In genomic region chr5:160802567-160802966, GRCh38 we compare ENCODE assay signal across 15 cellular contexts. TPM values are rescaled to one million over a fixed set of nuclear protein-coding genes. Genes with fewer than 3 reads are reported as not detected.
DNase-seq lines count a peak whose midpoint lies in the region; ATAC-seq and TF ChIP-seq lines count a peak whose summit lies in the region.
"Had no signal": no experiment of that assay in that cellular context is flagged by ENCODE, and none has a peak within 500 bp of the region (broad histone marks: within the 10 kb centered on the region; RNA-seq: fewer than 3 reads in every experiment).

No MANE protein-coding gene starts in this region.

- no peaks in the 10 kb centered on the region for H3K9me3 Mint-ChIP-seq in Caco-2 (ENCODE audit: unreplicated experiment)
- H3K9me3 Mint-ChIP-seq: activated naive CD4-positive, alpha-beta T cell treated with anti-CD3 and anti-CD28 coated beads for 36 hours; CD4-positive, alpha-beta T cell; H9; naive B cell had no signal

- TF ChIP-seq POLR2A in prostate gland (IDR thresholded peaks at IDR 0.05) = no peak

- no TSS peak for BruUV-seq in Caco-2 (replicated peaks; lab: Mats Ljungman, UMichigan)

- H3K27me3 ChIP-seq in Caco-2 (replicated peaks; ENCODE audit: control insufficient read depth, insufficient read depth, low read length) (no peaks in the 10 kb centered on the region), lower lobe of right lung (ENCODE audit: low read depth) (no peaks in the 10 kb centered on the region), prostate gland (replicated peaks; ENCODE audit: insufficient read depth) (peaks cover 2% of the 10 kb centered on the region)
- H3K27me3 ChIP-seq: heart left ventricle had no signal

- no peaks in the 10 kb centered on the region for H3K36me3 Mint-ChIP-seq in Caco-2 (ENCODE audit: insufficient read depth, unreplicated experiment)
- H3K36me3 Mint-ChIP-seq: naive B cell had no signal

- H3K4me1 Mint-ChIP-seq in Caco-2 (ENCODE audit: low read depth, unreplicated experiment) = peaks cover 10% of the 10 kb centered on the region
- H3K4me1 Mint-ChIP-seq: H9 had no signal

- WGBS in prostate gland = 40% methylated on average over 2 of the region's 2 CpGs

- no peaks in the 10 kb centered on the region for H3K27me3 Mint-ChIP-seq in Caco-2 (ENCODE audit: insufficient read depth, unreplicated experiment)

- no peak overlapping the region for H3K27ac ChIP-seq in lower lobe of right lung
- H3K27ac ChIP-seq in prostate gland = no peak overlapping the region
- H3K27ac ChIP-seq: heart left ventricle had no signal

- ATAC-seq in GM18511 (IDR thresholded peaks at IDR 0.05; ENCODE audit: unreplicated experiment) (peak; percentile 50), lower lobe of right lung (no peak)
- ATAC-seq: heart left ventricle had no signal

- no peak overlapping the region for H3K4me3 Mint-ChIP-seq in Caco-2 (ENCODE audit: unreplicated experiment)
- H3K4me3 Mint-ChIP-seq: activated naive CD4-positive, alpha-beta T cell treated with anti-CD3 and anti-CD28 coated beads for 36 hours; CD4-positive, alpha-beta T cell; H9; naive B cell had no signal

- peak; percentile 22 to 41 for TF ChIP-seq CTCF in Caco-2 (IDR thresholded peaks at IDR 0.05; ENCODE audit: insufficient read depth in 1 of 2, low read depth in 1 of 2, low read length in 1 of 2, severe bottlenecking in 1 of 2, unreplicated experiment in 1 of 2)
- TF ChIP-seq CTCF in lower lobe of right lung (IDR thresholded peaks at IDR 0.05) = peak; percentile 7
- TF ChIP-seq CTCF in prostate gland (IDR thresholded peaks at IDR 0.05) = no peak

- 0 out of 2 replicates have a peak, but pooled peaks cover 10% of the 10 kb centered on the region for H3K4me1 ChIP-seq in Caco-2
- no peaks in the 10 kb centered on the region for H3K4me1 ChIP-seq in lower lobe of right lung
- H3K4me1 ChIP-seq in prostate gland (replicated peaks) = no peaks in the 10 kb centered on the region

- H3K4me3 ChIP-seq in Caco-2 (ENCODE audit: low read depth, low read length) = no peak overlapping the region
- no peak overlapping the region for H3K4me3 ChIP-seq in lower lobe of right lung
- no peak overlapping the region for H3K4me3 ChIP-seq in prostate gland
- H3K4me3 ChIP-seq: heart left ventricle had no signal

- intact Hi-C loops in Caco-2 (cut with micrococcal nuclease; ENCODE audit: unreplicated experiment) = loop anchor here (2.0 to 10.0 kb wide), 4 partner anchors 85 to 292 kb away; no protein-coding TSS in a partner anchor
- intact Hi-C loops in lower lobe of right lung (cut with DNase I) = no loop called here
- intact Hi-C loops in prostate gland (cut with DNase I) = no loop called here

- H3K36me3 ChIP-seq in Caco-2 (ENCODE audit: control insufficient read depth, insufficient read depth, low read length) = no peaks in the 10 kb centered on the region
- H3K36me3 ChIP-seq in lower lobe of right lung = no peaks in the 10 kb centered on the region
- no peaks in the 10 kb centered on the region for H3K36me3 ChIP-seq in prostate gland
- H3K36me3 ChIP-seq: heart left ventricle had no signal

- CTCF ChIA-PET in Caco-2 (lab: Charles Lee) = no interaction called here

- H3K9me3 ChIP-seq in Caco-2 (no peaks in the 10 kb centered on the region), lower lobe of right lung (no peaks in the 10 kb centered on the region), prostate gland (no peaks in the 10 kb centered on the region)
- H3K9me3 ChIP-seq: heart left ventricle had no signal

- DNase-seq in Caco-2 (peak; percentile 38 to 44), SW480 (ENCODE audit: low spot score) (peak; percentile 13), lower lobe of right lung (no peak), HK-2 (ENCODE audit: unreplicated experiment) (no peak), prostate gland (ENCODE audit: low spot score) (no peak), NCI-H2081 (lab: John Stamatoyannopoulos, UW) (no peak)
- DNase-seq in activated CD4-positive, alpha-beta T cell treated with anti-CD3 and anti-CD28 coated beads for 48 hours = no peak
- DNase-seq: activated naive CD4-positive, alpha-beta T cell treated with anti-CD3 and anti-CD28 coated beads for 36 hours; CD4-positive, alpha-beta T cell; cortex of kidney; H9; heart left ventricle; naive B cell; NCI-H1092 treated with DMSO at 0.1 percent for 48 hours had no signal

- POLR2A ChIA-PET in Caco-2 (lab: Charles Lee) = no interaction called here

- no peak overlapping the region for H3K27ac Mint-ChIP-seq in Caco-2 (ENCODE audit: unreplicated experiment)
- H3K27ac Mint-ChIP-seq: activated naive CD4-positive, alpha-beta T cell treated with anti-CD3 and anti-CD28 coated beads for 36 hours; CD4-positive, alpha-beta T cell; H9; naive B cell had no signal

RNA-seq across cellular contexts. Expression of gene ATP10B, which starts 49.4 kb away (rescaled TPM):
- total RNA-seq in Caco-2 (2022) (0.43 and 0.63 TPM in 2 replicates), lower lobe of right lung (not detected), prostate gland (under 1 TPM in 1 of 2 donors, not detected in 1; 0.74 TPM)
- total RNA-seq: activated naive CD4-positive, alpha-beta T cell treated with anti-CD3 and anti-CD28 coated beads for 36 hours; CD4-positive, alpha-beta T cell had no signal

Comparison
In these comparisons a context has a peak if more than half of its experiments do, and no peak if none do; other contexts are left out.
1. DNase-seq: peak in Caco-2 (2 of 2) and SW480 (single experiment); none in lower lobe of right lung (single experiment), HK-2 (single experiment), prostate gland (single experiment), activated CD4-positive, alpha-beta T cell treated with anti-CD3 and anti-CD28 coated beads for 48 hours (single experiment) and NCI-H2081 (0 of 2).
2. CTCF ChIP-seq: peak in Caco-2 (2 of 2) and lower lobe of right lung (single experiment); none in prostate gland (0 of 4).